In genomic region chr20:17650301-17650761, GRCh38 we compare ENCODE assay signal across 1 cellular context.
TF ChIP-seq lines count a peak whose summit lies in the region.

No MANE protein-coding gene starts in this region.

TF ChIP-seq in HepG2, 621 proteins besides CTCF, POLR2A, EP300 and RAD21:
- TF ChIP-seq KLF13 (CRISPR knock-in tag; IDR thresholded peaks at IDR 0.05) (no peak), ZKSCAN8 (CRISPR knock-in tag; IDR thresholded peaks at IDR 0.05; ENCODE audit: borderline replicate concordance) (no peak), ZNF597 (CRISPR knock-in tag; IDR thresholded peaks at IDR 0.05) (no peak), ZNF777 (CRISPR knock-in tag; IDR thresholded peaks at IDR 0.05) (no peak), NCOA5 (CRISPR knock-in tag; IDR thresholded peaks at IDR 0.05) (0 out of 2 replicates have a peak, but pooled peaks have one; percentile 51), ZNF546 (CRISPR knock-in tag; conservative IDR thresholded peaks at IDR 0.05) (no peak), ATF4 (CRISPR knock-in tag; IDR thresholded peaks at IDR 0.05) (peak in 1 of 2 experiments; percentile 11; a peak in 1 of 4 replicates), ZNF503 (CRISPR knock-in tag; IDR thresholded peaks at IDR 0.05) (no peak), ZIK1 (CRISPR knock-in tag; IDR thresholded peaks at IDR 0.05; ENCODE audit: borderline replicate concordance, low read depth) (no peak), HOXA7 (CRISPR knock-in tag; IDR thresholded peaks at IDR 0.05) (no peak), POLR2AphosphoS5 (IDR thresholded peaks at IDR 0.05; ENCODE audit: low read depth, low read length) (0 out of 2 replicates have a peak, but pooled peaks have one; percentile 9), KDM5B (CRISPR knock-in tag; IDR thresholded peaks at IDR 0.05; ENCODE audit: borderline replicate concordance) (peak; percentile 33; the same call in 1 of the 2 replicates), FOXA3 (CRISPR knock-in tag; IDR thresholded peaks at IDR 0.05) (no peak), MZF1 (CRISPR knock-in tag; IDR thresholded peaks at IDR 0.05; ENCODE audit: borderline replicate concordance) (no peak), RBM22 (optimal IDR thresholded peaks at IDR 0.05; ENCODE audit: low read length) (peak; percentile 75), PAF1 (CRISPR knock-in tag; IDR thresholded peaks at IDR 0.05) (peak; percentile 53; the same call in 1 of the 2 replicates)
- TF ChIP-seq, protein P1, sequence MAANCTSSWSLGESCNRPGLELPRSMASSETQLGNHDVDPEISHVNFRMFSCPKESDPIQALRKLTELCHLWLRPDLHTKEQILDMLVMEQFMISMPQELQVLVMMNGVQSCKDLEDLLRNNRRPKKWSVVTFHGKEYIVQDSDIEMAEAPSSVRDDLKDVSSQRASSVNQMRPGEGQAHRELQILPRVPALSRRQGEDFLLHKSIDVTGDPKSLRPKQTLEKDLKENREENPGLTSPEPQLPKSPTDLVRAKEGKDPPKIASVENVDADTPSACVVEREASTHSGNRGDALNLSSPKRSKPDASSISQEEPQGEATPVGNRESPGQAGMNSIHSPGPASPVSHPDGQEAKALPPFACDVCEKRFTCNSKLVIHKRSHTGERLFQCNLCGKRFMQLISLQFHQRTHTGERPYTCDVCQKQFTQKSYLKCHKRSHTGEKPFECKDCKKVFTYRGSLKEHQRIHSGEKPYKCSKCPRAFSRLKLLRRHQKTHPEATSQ (CRISPR knock-in tag; IDR thresholded peaks at IDR 0.05; ENCODE audit: borderline replicate concordance) = no peak
- TF ChIP-seq, protein P2, sequence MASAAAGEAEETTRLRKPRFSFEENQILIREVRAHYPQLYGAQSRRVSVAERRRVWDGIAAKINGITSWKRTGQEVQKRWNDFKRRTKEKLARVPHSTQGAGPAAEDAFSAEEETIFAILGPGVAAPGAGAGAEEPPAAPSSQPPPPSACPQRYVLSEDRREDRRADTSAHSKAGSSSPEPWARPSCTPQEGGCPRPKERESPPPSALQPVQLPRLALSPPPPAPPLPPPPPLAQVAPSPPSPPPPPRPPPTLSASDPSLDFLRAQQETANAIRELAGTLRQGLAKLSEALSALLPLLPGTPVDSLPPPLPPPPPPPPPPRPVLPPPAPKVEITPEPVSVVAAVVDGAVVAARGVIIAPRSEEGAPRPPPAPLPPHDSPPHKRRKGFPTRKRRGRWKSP (CRISPR knock-in tag; IDR thresholded peaks at IDR 0.05) = no peak
